10 cellular contexts compared by ENCODE assay signal in genomic region chr17:31490991-31491793, GRCh38.
DNase-seq lines count a peak whose midpoint lies in the region; ATAC-seq and TF ChIP-seq lines count a peak whose summit lies in the region.
"Had no signal": no experiment of that assay in that cellular context is flagged by ENCODE, and none has a peak within 500 bp of the region (broad histone marks: within the 10 kb centered on the region; RNA-seq: fewer than 3 reads in every experiment).

No MANE protein-coding gene starts in this region.

- no peak for TF ChIP-seq POLR2A in erythroblast (IDR thresholded peaks at IDR 0.05; ENCODE audit: low read length)

- peak overlapping the region; percentile 54; the same call in 1 of the 2 replicates for H3K9ac ChIP-seq in OCI-LY3 (ENCODE audit: low read length)

- H3K4me1 ChIP-seq in OCI-LY3 (ENCODE audit: low read length), result peaks cover 61% of the 10 kb centered on the region

- DNase-seq in AML-193 (lab: John Stamatoyannopoulos, UW), result peak; percentile 30 to 31
- DNase-seq in germinal center (ENCODE audit: low spot score), result peak; percentile 69
- DNase-seq in NCI-H2196 (lab: John Stamatoyannopoulos, UW; ENCODE audit: unreplicated experiment), result no peak
- DNase-seq in amygdala (lab: John Stamatoyannopoulos, UW), result no peak
- no peak for DNase-seq in erythroblast (lab: John Stamatoyannopoulos, UW)
- DNase-seq: MG63 had no signal

- no peaks in the 10 kb centered on the region for H4K20me1 ChIP-seq in OCI-LY3 (ENCODE audit: insufficient read depth, low read length)

- peak overlapping the region; percentile 55 for H3K4me3 ChIP-seq in OCI-LY3 (ENCODE audit: low read length)
- H3K4me3 ChIP-seq: HAP-1, MG63 had no signal

- no peaks in the 10 kb centered on the region for H3K36me3 ChIP-seq in OCI-LY3 (replicated peaks; ENCODE audit: low read depth, low read length)
- H3K36me3 ChIP-seq: HAP-1, MG63 had no signal

- peaks cover 21% of the 10 kb centered on the region for H3K79me2 ChIP-seq in OCI-LY3 (ENCODE audit: low read length)

- H3K27me3 ChIP-seq in OCI-LY3 (ENCODE audit: low read depth, low read length), result peaks cover 4% of the 10 kb centered on the region; the same call in 1 of the 2 replicates

- TF ChIP-seq CTCF in OCI-LY3 (IDR thresholded peaks at IDR 0.05; ENCODE audit: low read depth, low read length), result no peak

- ATAC-seq in GM19023 (IDR thresholded peaks at IDR 0.05; ENCODE audit: unreplicated experiment) (peak; percentile 28), HG03432 (IDR thresholded peaks at IDR 0.05; ENCODE audit: unreplicated experiment) (no peak)

- H3K9me3 ChIP-seq in OCI-LY3 (ENCODE audit: insufficient read depth, low read length), result no peaks in the 10 kb centered on the region
- H3K9me3 ChIP-seq: HAP-1, MG63 had no signal

- peak overlapping the region; percentile 76 for H3K4me2 ChIP-seq in OCI-LY3 (ENCODE audit: low read length)

- no peak overlapping the region for H2AFZ ChIP-seq in OCI-LY3 (ENCODE audit: low read depth, low read length)

- H3K27ac ChIP-seq in OCI-LY3 (ENCODE audit: low read length), result peak overlapping the region; percentile 61

Comparison
In these comparisons a context has a peak if more than half of its experiments do, and no peak if none do; other contexts are left out.
1. DNase-seq: peak in AML-193 (2 of 2) and germinal center (single experiment); none in NCI-H2196 (single experiment), amygdala (0 of 56) and erythroblast (0 of 2).